Comparison of ENCODE assay signal across 16 cellular contexts in genomic region chr6:167551634-167552630, GRCh38.
A peak's percentile ranks its signal among the peaks of the same experiment; 100 is the strongest.
DNase-seq lines count a peak whose midpoint lies in the region; ATAC-seq, FAIRE-seq and TF ChIP-seq lines count a peak whose summit lies in the region.
"Had no signal": no experiment of that assay in that cellular context is flagged by ENCODE, and none has a peak within 500 bp of the region (broad histone marks: within the 10 kb centered on the region; RNA-seq: fewer than 3 reads in every experiment).

No MANE protein-coding gene starts in this region.

- H3K27me3 ChIP-seq in K562 (ENCODE audit: control insufficient read depth in 2 of 2, insufficient read depth in 2 of 2, low read length in 2 of 2) (peaks cover 19 to 64% of the 10 kb centered on the region in 2 experiments), left ventricle myocardium inferior (ENCODE audit: low read depth) (no peaks in the 10 kb centered on the region), trophoblast cell (ENCODE audit: insufficient read depth, low read length) (no peaks in the 10 kb centered on the region), tibial nerve (no peaks in the 10 kb centered on the region), transverse colon (no peaks in the 10 kb centered on the region)
- H3K27me3 ChIP-seq: right lobe of liver had no signal

- no peak for TF ChIP-seq EP300 in K562 (IDR thresholded peaks at IDR 0.05; ENCODE audit: low read length)
- TF ChIP-seq EP300 in tibial nerve (IDR thresholded peaks at IDR 0.05), result no peak
- TF ChIP-seq EP300 in transverse colon (IDR thresholded peaks at IDR 0.05; ENCODE audit: low read depth), result no peak

- H2AFZ ChIP-seq in K562 (ENCODE audit: low read depth, low read length), result no peak overlapping the region
- no peak overlapping the region for H2AFZ ChIP-seq in trophoblast cell (ENCODE audit: insufficient read depth, low read length, poor library complexity)

- H3K18ac ChIP-seq in trophoblast cell (ENCODE audit: low read length), result no peak overlapping the region

- H3K4me1 ChIP-seq in K562 (replicated peaks in 1 of 2; ENCODE audit: control insufficient read depth in 2 of 2, insufficient read depth in 2 of 2, low read length in 2 of 2) (peaks cover 0 to 11% of the 10 kb centered on the region in 2 experiments; a peak in 2 of 5 replicates), left ventricle myocardium inferior (peaks cover 30% of the 10 kb centered on the region), trophoblast cell (ENCODE audit: control insufficient read depth in 1 of 2, insufficient read depth in 2 of 2, low read length in 2 of 2) (no peaks in the 10 kb centered on the region), tibial nerve (peaks cover 0 to 60% (median 7%) of the 10 kb centered on the region in 4 donors), transverse colon (peaks cover 0 to 14% (median 4%) of the 10 kb centered on the region in 4 donors)
- H3K4me1 ChIP-seq: right lobe of liver had no signal

- H3K14ac ChIP-seq in trophoblast cell (ENCODE audit: low read length), result no peak overlapping the region

- CTCF ChIA-PET in K562 (lab: Yijun Ruan, JAX; ENCODE audit: low intra/inter-chr PET ratio), result no interaction called here

- no peak overlapping the region for H4K8ac ChIP-seq in trophoblast cell (ENCODE audit: low read depth, low read length)

- H3K79me2 ChIP-seq in K562 (ENCODE audit: control insufficient read depth, insufficient read depth, low read length) (no peaks in the 10 kb centered on the region), trophoblast cell (ENCODE audit: control insufficient read depth, insufficient read depth, low read length, poor library complexity) (no peaks in the 10 kb centered on the region)

- 2% methylated on average over 40 of the region's 41 CpGs for WGBS in K562 (ENCODE audit: insufficient coverage, low coverage, missing lambda C conversion rate)
- no CpG with 5 or more reads among the region's 41 CpGs for WGBS in trophoblast cell (ENCODE audit: extremely low coverage, insufficient coverage, insufficient read length)
- 85 to 88% methylated on average over 36 to 40 of the region's 41 CpGs for WGBS in tibial nerve, 2 donors
- 80 to 85% methylated on average over 2 to 33 of the region's 41 CpGs for WGBS in transverse colon (ENCODE audit: low coverage in 1 of 2), 2 donors

- H3K36me3 ChIP-seq in K562 (ENCODE audit: control insufficient read depth, insufficient read depth, low read length) (no peaks in the 10 kb centered on the region), left ventricle myocardium inferior (no peaks in the 10 kb centered on the region), trophoblast cell (ENCODE audit: control insufficient read depth in 1 of 2, insufficient read depth in 2 of 2, low read length in 2 of 2) (no peaks in the 10 kb centered on the region), tibial nerve (no peaks in the 10 kb centered on the region), transverse colon (no peaks in the 10 kb centered on the region)
- H3K36me3 ChIP-seq: right lobe of liver had no signal

- TF ChIP-seq POLR2A in K562 (conservative IDR thresholded peaks at IDR 0.05), result no peak
- no peak for TF ChIP-seq POLR2A in tibial nerve (IDR thresholded peaks at IDR 0.05)
- TF ChIP-seq POLR2A in transverse colon (IDR thresholded peaks at IDR 0.05), result no peak

- TF ChIP-seq RAD21 in K562 (CRISPR knock-in tag; conservative IDR thresholded peaks at IDR 0.05 in 1 of 2, IDR thresholded peaks at IDR 0.05 in 1 of 2), result no peak

- BruUV-seq in K562 (replicated peaks; lab: Mats Ljungman, UMichigan), result no TSS peak

- no peak overlapping the region for H3K4me3 ChIP-seq in K562
- no peak overlapping the region for H3K4me3 ChIP-seq in left ventricle myocardium inferior
- no peak overlapping the region for H3K4me3 ChIP-seq in trophoblast cell (ENCODE audit: low read depth, low read length)
- no peak overlapping the region for H3K4me3 ChIP-seq in tibial nerve
- no peak overlapping the region for H3K4me3 ChIP-seq in transverse colon
- H3K4me3 ChIP-seq: right lobe of liver had no signal

- H4K20me1 ChIP-seq in K562 (replicated peaks; ENCODE audit: control insufficient read depth, insufficient read depth, low read length), result no peaks in the 10 kb centered on the region

- no peak for TF ChIP-seq CTCF in K562 (IDR thresholded peaks at IDR 0.05 in 2 of 3, conservative IDR thresholded peaks at IDR 0.05 in 1 of 3; ENCODE audit: insufficient read depth in 2 of 3, low read depth in 1 of 3, low read length in 3 of 3)
- TF ChIP-seq CTCF in left ventricle myocardium inferior (IDR thresholded peaks at IDR 0.05; ENCODE audit: borderline replicate concordance), result no peak
- TF ChIP-seq CTCF in tibial nerve (IDR thresholded peaks at IDR 0.05), result no peak
- TF ChIP-seq CTCF in transverse colon (IDR thresholded peaks at IDR 0.05), result no peak

- peak overlapping the region; percentile 15 for H2AK5ac ChIP-seq in trophoblast cell (ENCODE audit: low read length)

- no peak for DNase-seq in K562 (ENCODE audit: extremely low read depth in 1 of 4, low spot score in 3 of 4)
- DNase-seq in left ventricle myocardium inferior, result no peak
- no peak for DNase-seq in trophoblast cell
- no peak for DNase-seq in tibial nerve (ENCODE audit: low spot score in 2 of 2)
- DNase-seq in central memory CD4-positive, alpha-beta T cell, result no peak
- DNase-seq in NCI-H2107 treated with DMSO at 0.1 percent for 48 hours (lab: John Stamatoyannopoulos, UW; ENCODE audit: unreplicated experiment), result no peak
- DNase-seq in transverse colon, result no peak
- DNase-seq in NCI-H146 treated with DMSO at 0.1 percent for 48 hours (lab: John Stamatoyannopoulos, UW; ENCODE audit: unreplicated experiment), result no peak
- DNase-seq: activated CD8-positive, alpha-beta T cell treated with anti-CD3 and anti-CD28 coated beads for 36 hours; activated naive CD4-positive, alpha-beta T cell treated with Interleukin-2 at 50 U/mL for 16 hours; activated T-cell treated with anti-CD3 and anti-CD28 coated beads, Interleukin-2, amount 50 U/mL, for 24 hours; KBM-7; NCI-H1930; T1000 had no signal

- no peak overlapping the region for H4K12ac ChIP-seq in trophoblast cell (ENCODE audit: low read depth, low read length)

- H3K9ac ChIP-seq in K562 (ENCODE audit: insufficient read depth in 1 of 2, low read depth in 2 of 2, low read length in 2 of 2) (no peak overlapping the region), trophoblast cell (ENCODE audit: low read length) (no peak overlapping the region)

- no peak for FAIRE-seq in K562 (lab: Jason Lieb, UNC)
- FAIRE-seq: endometrium had no signal

- H3K9me1 ChIP-seq in K562 (ENCODE audit: control insufficient read depth, insufficient read depth, low read length), result no peaks in the 10 kb centered on the region

- no peak overlapping the region for H4K91ac ChIP-seq in trophoblast cell (ENCODE audit: low read depth, low read length)

- POLR2A ChIA-PET in K562 (lab: Yijun Ruan, JAX), result no interaction called here

- H3K23ac ChIP-seq in trophoblast cell (ENCODE audit: low read length), result no peak overlapping the region

- H2BK5ac ChIP-seq in trophoblast cell (ENCODE audit: low read depth, low read length, poor library complexity), result no peak overlapping the region

- H3K9me3 ChIP-seq in K562 (replicated peaks; ENCODE audit: control insufficient read depth, insufficient read depth, low read depth, low read length) (no peaks in the 10 kb centered on the region), left ventricle myocardium inferior (replicated peaks) (peaks cover 23% of the 10 kb centered on the region), trophoblast cell (ENCODE audit: insufficient read depth, low read depth, low read length) (peaks cover 4% of the 10 kb centered on the region), tibial nerve (peaks cover 0 to 25% (median 6%) of the 10 kb centered on the region in 4 donors), transverse colon (no peaks in the 10 kb centered on the region)
- H3K9me3 ChIP-seq: right lobe of liver had no signal

- H2BK12ac ChIP-seq in trophoblast cell (ENCODE audit: low read length), result no peak overlapping the region

- H3K79me1 ChIP-seq in trophoblast cell (ENCODE audit: low read length), result no peaks in the 10 kb centered on the region

- H3K27ac ChIP-seq in K562 (ENCODE audit: extremely low read depth, low read depth, low read length) (no peak overlapping the region), left ventricle myocardium inferior (replicated peaks) (peak overlapping the region; percentile 86), trophoblast cell (ENCODE audit: low read depth, low read length) (no peak overlapping the region), tibial nerve (peak overlapping the region; percentile 65 to 91 (median 84)), transverse colon (peak overlapping the region in 2 of 4 donors; percentile 26 to 50)

- no peak overlapping the region for H2BK120ac ChIP-seq in trophoblast cell (ENCODE audit: insufficient read depth, low read length, poor library complexity)

- intact Hi-C loops in K562 (cut with micrococcal nuclease), result no loop called here
- intact Hi-C loops in left ventricle myocardium inferior (cut with micrococcal nuclease), result no loop called here
- intact Hi-C loops in transverse colon (cut with DNase I; ENCODE audit: low total_unique reads), result no loop called here

- no peak overlapping the region for H3K4ac ChIP-seq in trophoblast cell (ENCODE audit: low read depth, low read length)

- in situ Hi-C loops in K562 (cut with MboI) (no loop called here), transverse colon (cut with MboI; ENCODE audit: low pct_ligation_motif_present in 1 of 4, low pct_unique_long_range_greater_than_20kb in 1 of 4, low sequenced_read_pairs in 3 of 4) (no loop called here)

- ATAC-seq in K562, result peak; percentile 17
- ATAC-seq: activated CD8-positive, alpha-beta T cell treated with anti-CD3 and anti-CD28 coated beads for 36 hours had no signal

- no peak overlapping the region for H3K4me2 ChIP-seq in K562 (ENCODE audit: insufficient read depth, low read length)
- no peak overlapping the region for H3K4me2 ChIP-seq in trophoblast cell (ENCODE audit: low read length)

TF ChIP-seq in K562, 482 proteins besides CTCF, POLR2A, EP300 and RAD21:
- TF ChIP-seq ZKSCAN1 (IDR thresholded peaks at IDR 0.05; ENCODE audit: low read depth, low read length), result peak; percentile 85; the same call in 1 of the 2 replicates
- no peak for TF ChIP-seq ZSCAN32 (CRISPR knock-in tag; IDR thresholded peaks at IDR 0.05)

Comparison
In these comparisons a context has a peak if more than half of its experiments do, and no peak if none do; other contexts are left out.
1. H3K27ac ChIP-seq: peak in left ventricle myocardium inferior (single experiment) and tibial nerve (4 of 4); none in K562 (single experiment) and trophoblast cell (single experiment).